In the genomic region with DNA sequence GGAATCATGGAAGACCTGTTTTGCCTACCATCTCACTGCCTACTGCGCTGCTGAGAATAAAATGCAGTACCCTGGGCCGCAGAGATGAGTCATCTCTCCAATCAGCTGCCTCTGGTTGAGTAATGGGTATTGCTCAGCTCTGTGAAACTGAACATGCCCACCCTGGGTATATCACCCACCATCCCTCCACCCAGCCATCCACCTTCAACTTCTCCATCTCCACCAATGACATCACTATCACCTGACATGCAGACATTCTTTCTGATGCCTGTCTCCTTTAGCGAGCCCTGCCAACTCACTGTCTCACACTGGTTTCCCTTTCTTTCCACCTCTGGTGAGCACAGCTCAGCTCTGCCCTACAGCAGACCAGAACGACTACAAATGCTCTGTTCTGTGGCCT, we compare ENCODE assay signal across 1 cellular context.
TF ChIP-seq lines count a peak whose summit lies in the region.

No MANE protein-coding gene starts in this region.

TF ChIP-seq in SK-N-SH, 30 proteins besides CTCF, POLR2A, EP300 and RAD21 (continued from another document):
- TF ChIP-seq MXI1 (IDR thresholded peaks at IDR 0.05; ENCODE audit: low read depth, low read length): no peak
- TF ChIP-seq FOSL2 (IDR thresholded peaks at IDR 0.05; ENCODE audit: borderline replicate concordance, low read depth): peak; percentile 87
- TF ChIP-seq TAF1 (IDR thresholded peaks at IDR 0.05; ENCODE audit: borderline replicate concordance, low read depth, low read length): no peak
- no peak for TF ChIP-seq CHD2 (IDR thresholded peaks at IDR 0.05; ENCODE audit: low read length, partially characterized antibody)
- TF ChIP-seq USF2 (IDR thresholded peaks at IDR 0.05; ENCODE audit: borderline replicate concordance, low read depth, low read length): no peak
- TF ChIP-seq, protein P1, sequence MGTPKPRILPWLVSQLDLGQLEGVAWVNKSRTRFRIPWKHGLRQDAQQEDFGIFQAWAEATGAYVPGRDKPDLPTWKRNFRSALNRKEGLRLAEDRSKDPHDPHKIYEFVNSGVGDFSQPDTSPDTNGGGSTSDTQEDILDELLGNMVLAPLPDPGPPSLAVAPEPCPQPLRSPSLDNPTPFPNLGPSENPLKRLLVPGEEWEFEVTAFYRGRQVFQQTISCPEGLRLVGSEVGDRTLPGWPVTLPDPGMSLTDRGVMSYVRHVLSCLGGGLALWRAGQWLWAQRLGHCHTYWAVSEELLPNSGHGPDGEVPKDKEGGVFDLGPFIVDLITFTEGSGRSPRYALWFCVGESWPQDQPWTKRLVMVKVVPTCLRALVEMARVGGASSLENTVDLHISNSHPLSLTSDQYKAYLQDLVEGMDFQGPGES (IDR thresholded peaks at IDR 0.05; ENCODE audit: low read depth, low read length): no peak
- TF ChIP-seq SMC3 (IDR thresholded peaks at IDR 0.05; ENCODE audit: low read depth, low read length): no peak
- TF ChIP-seq GATA2 (CRISPR knock-in tag; IDR thresholded peaks at IDR 0.05): no peak
- TF ChIP-seq TEAD4 (IDR thresholded peaks at IDR 0.05; ENCODE audit: borderline replicate concordance, insufficient read depth): no peak
- TF ChIP-seq EZH2phosphoT487 (IDR thresholded peaks at IDR 0.05; ENCODE audit: borderline replicate concordance, low read depth): no peak
- peak; percentile 60 for TF ChIP-seq TCF12 (IDR thresholded peaks at IDR 0.05)
- TF ChIP-seq RCOR1 (IDR thresholded peaks at IDR 0.05; ENCODE audit: low read length): no peak
- TF ChIP-seq, protein P2, sequence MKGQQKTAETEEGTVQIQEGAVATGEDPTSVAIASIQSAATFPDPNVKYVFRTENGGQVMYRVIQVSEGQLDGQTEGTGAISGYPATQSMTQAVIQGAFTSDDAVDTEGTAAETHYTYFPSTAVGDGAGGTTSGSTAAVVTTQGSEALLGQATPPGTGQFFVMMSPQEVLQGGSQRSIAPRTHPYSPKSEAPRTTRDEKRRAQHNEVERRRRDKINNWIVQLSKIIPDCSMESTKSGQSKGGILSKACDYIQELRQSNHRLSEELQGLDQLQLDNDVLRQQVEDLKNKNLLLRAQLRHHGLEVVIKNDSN (IDR thresholded peaks at IDR 0.05; ENCODE audit: borderline replicate concordance, low read depth): no peak
- TF ChIP-seq, protein P3, sequence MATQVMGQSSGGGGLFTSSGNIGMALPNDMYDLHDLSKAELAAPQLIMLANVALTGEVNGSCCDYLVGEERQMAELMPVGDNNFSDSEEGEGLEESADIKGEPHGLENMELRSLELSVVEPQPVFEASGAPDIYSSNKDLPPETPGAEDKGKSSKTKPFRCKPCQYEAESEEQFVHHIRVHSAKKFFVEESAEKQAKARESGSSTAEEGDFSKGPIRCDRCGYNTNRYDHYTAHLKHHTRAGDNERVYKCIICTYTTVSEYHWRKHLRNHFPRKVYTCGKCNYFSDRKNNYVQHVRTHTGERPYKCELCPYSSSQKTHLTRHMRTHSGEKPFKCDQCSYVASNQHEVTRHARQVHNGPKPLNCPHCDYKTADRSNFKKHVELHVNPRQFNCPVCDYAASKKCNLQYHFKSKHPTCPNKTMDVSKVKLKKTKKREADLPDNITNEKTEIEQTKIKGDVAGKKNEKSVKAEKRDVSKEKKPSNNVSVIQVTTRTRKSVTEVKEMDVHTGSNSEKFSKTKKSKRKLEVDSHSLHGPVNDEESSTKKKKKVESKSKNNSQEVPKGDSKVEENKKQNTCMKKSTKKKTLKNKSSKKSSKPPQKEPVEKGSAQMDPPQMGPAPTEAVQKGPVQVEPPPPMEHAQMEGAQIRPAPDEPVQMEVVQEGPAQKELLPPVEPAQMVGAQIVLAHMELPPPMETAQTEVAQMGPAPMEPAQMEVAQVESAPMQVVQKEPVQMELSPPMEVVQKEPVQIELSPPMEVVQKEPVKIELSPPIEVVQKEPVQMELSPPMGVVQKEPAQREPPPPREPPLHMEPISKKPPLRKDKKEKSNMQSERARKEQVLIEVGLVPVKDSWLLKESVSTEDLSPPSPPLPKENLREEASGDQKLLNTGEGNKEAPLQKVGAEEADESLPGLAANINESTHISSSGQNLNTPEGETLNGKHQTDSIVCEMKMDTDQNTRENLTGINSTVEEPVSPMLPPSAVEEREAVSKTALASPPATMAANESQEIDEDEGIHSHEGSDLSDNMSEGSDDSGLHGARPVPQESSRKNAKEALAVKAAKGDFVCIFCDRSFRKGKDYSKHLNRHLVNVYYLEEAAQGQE (IDR thresholded peaks at IDR 0.05; ENCODE audit: low read depth, low read length): no peak
- TF ChIP-seq FOXM1 (IDR thresholded peaks at IDR 0.05; ENCODE audit: low read depth): no peak
- no peak for TF ChIP-seq MEF2A (IDR thresholded peaks at IDR 0.05; ENCODE audit: borderline replicate concordance, low read depth)
- TF ChIP-seq NRF1 (IDR thresholded peaks at IDR 0.05; ENCODE audit: low read depth, low read length): no peak
- TF ChIP-seq GABPA (IDR thresholded peaks at IDR 0.05; ENCODE audit: low read depth): no peak
TF ChIP-seq in SK-N-SH: peak in this region for 5.
